9 cellular contexts compared by ENCODE assay signal in the genomic region with DNA sequence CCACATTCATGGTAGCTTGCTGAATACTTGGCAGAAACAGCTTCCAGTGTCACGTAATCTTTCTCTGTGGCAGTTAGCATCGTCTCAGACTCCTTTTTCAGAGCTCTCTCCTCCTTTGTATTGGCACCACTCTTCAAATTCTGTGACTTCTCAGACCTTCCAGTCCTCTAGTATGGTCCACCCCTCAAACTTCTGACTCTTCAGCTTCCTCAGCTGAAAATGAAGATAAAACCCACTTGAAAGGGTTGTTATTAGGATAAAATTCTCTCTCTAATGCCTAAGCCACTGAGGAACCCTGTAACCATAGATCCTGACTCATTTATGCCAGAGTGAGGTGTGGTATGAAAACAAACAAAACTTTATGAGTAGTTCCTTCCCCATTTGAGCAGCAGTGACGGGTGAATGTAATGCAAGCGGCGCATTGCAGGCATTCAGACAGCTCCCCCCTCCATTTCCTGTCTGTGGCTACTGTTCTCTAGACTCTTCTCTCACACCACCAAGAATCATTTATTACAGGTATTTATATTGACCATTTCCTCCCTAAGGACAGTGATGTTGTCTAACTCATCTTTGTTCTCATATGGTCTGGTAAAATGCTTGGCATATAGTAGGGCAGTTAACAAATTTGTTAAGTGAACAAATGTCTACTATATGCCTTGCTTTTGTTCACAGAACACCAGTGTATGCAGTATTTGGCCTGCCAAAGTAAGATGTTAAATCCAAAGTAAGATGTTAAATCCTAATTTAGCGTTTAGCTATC. TPM values are rescaled to one million over a fixed set of nuclear protein-coding genes. Genes with fewer than 3 reads are reported as not detected.
DNase-seq lines count a peak whose midpoint lies in the region; ATAC-seq, FAIRE-seq and TF ChIP-seq lines count a peak whose summit lies in the region.
"Had no signal": no experiment of that assay in that cellular context is flagged by ENCODE, and none has a peak within 500 bp of the region (broad histone marks: within the 10 kb centered on the region; RNA-seq: fewer than 3 reads in every experiment).

No MANE protein-coding gene starts in this region.

- H3K18ac ChIP-seq in mesenchymal stem cell (ENCODE audit: low read depth in 1 of 2, low read length in 2 of 2): peak overlapping the region in 1 of 2 experiments; percentile 60

- H2AFZ ChIP-seq in mesenchymal stem cell (ENCODE audit: low read depth, low read length): no peak overlapping the region

- no peaks in the 10 kb centered on the region for H3K9me3 Mint-ChIP-seq in CD8-positive, alpha-beta memory T cell

- no peak overlapping the region for H3K14ac ChIP-seq in mesenchymal stem cell (ENCODE audit: low read length in 2 of 2)

- no peaks in the 10 kb centered on the region for H3K27me3 ChIP-seq in CD8-positive, alpha-beta memory T cell (ENCODE audit: insufficient read depth, low read length, poor library complexity, severe bottlenecking)
- no peaks in the 10 kb centered on the region for H3K27me3 ChIP-seq in bronchial epithelial cell (ENCODE audit: control insufficient read depth, insufficient read depth, low read length)
- H3K27me3 ChIP-seq in mesenchymal stem cell (ENCODE audit: control insufficient read depth in 1 of 2, insufficient read depth in 1 of 2, low read length in 2 of 2): no peaks in the 10 kb centered on the region

- 25% methylated on average over 6 of the region's 6 CpGs for WGBS in mesenchymal stem cell

- no peak overlapping the region for H3K9ac ChIP-seq in mesenchymal stem cell (ENCODE audit: low read length)
- H3K9ac ChIP-seq: KMS-11 had no signal

- no peaks in the 10 kb centered on the region for H3K9me3 ChIP-seq in CD8-positive, alpha-beta memory T cell (ENCODE audit: low read length)
- H3K9me3 ChIP-seq in mesenchymal stem cell (ENCODE audit: control insufficient read depth, low read length): no peaks in the 10 kb centered on the region

- H2BK5ac ChIP-seq in mesenchymal stem cell (ENCODE audit: low read depth, low read length, poor library complexity, severe bottlenecking): no peak overlapping the region

- H3K79me1 ChIP-seq in mesenchymal stem cell (replicated peaks; ENCODE audit: low read length, poor library complexity, severe bottlenecking): peaks cover 9% of the 10 kb centered on the region

- H4K8ac ChIP-seq in mesenchymal stem cell (ENCODE audit: low read length): no peak overlapping the region

- H2BK12ac ChIP-seq in mesenchymal stem cell (ENCODE audit: low read length in 2 of 2): peak overlapping the region in 1 of 2 experiments; percentile 38

- no peak for TF ChIP-seq CTCF in bronchial epithelial cell (IDR thresholded peaks at IDR 0.05; ENCODE audit: insufficient read depth, low read length, severe bottlenecking)

- peak overlapping the region; percentile 6 for H2AK5ac ChIP-seq in mesenchymal stem cell (ENCODE audit: low read length, severe bottlenecking)

- H2BK15ac ChIP-seq in mesenchymal stem cell (ENCODE audit: low read depth, poor library complexity, severe bottlenecking): peak overlapping the region; percentile 74

- no peaks in the 10 kb centered on the region for H3K36me3 ChIP-seq in CD8-positive, alpha-beta memory T cell (ENCODE audit: insufficient read depth, low read length)
- H3K36me3 ChIP-seq in bronchial epithelial cell (ENCODE audit: control insufficient read depth, insufficient read depth, low read length) (no peaks in the 10 kb centered on the region), mesenchymal stem cell (ENCODE audit: control insufficient read depth in 1 of 2, insufficient read depth in 2 of 2, low read depth in 1 of 2, low read length in 2 of 2) (no peaks in the 10 kb centered on the region)

- H3K27ac Mint-ChIP-seq in CD8-positive, alpha-beta memory T cell: no peak overlapping the region

- H3K27me3 Mint-ChIP-seq in CD8-positive, alpha-beta memory T cell: no peaks in the 10 kb centered on the region

- H3K4me3 ChIP-seq in CD8-positive, alpha-beta memory T cell (ENCODE audit: low read length): peak overlapping the region; percentile 21
- H3K4me3 ChIP-seq in bronchial epithelial cell (ENCODE audit: low read depth, low read length) (peak overlapping the region; percentile 16), mesenchymal stem cell (ENCODE audit: insufficient read depth in 1 of 2, low read depth in 1 of 2, low read length in 2 of 2) (no peak overlapping the region)

- no peak overlapping the region for H3K23ac ChIP-seq in mesenchymal stem cell (ENCODE audit: low read length in 2 of 2)

- POLR2A ChIA-PET in CD8-positive, alpha-beta memory T cell (lab: Charles Lee): interaction anchor here (0.8 to 1.3 kb wide), 4 partner anchors 34 to 355 kb away, joined by 3 to 10 read pairs (median 4); a partner anchor contains a TSS

- no peak overlapping the region for H3K4me3 Mint-ChIP-seq in CD8-positive, alpha-beta memory T cell

- H3K4ac ChIP-seq in mesenchymal stem cell (ENCODE audit: low read depth in 1 of 2, low read length in 2 of 2): peak overlapping the region in 1 of 2 experiments; percentile 10

- H3K4me1 Mint-ChIP-seq in CD8-positive, alpha-beta memory T cell: peaks cover 11 to 25% (median 15%) of the 10 kb centered on the region in 3 donors

- peak overlapping the region; percentile 1 for H3K27ac ChIP-seq in CD8-positive, alpha-beta memory T cell (ENCODE audit: low read depth, low read length)
- H3K27ac ChIP-seq in mesenchymal stem cell (ENCODE audit: low read length, poor library complexity, severe bottlenecking): peak overlapping the region; percentile 46
- H3K27ac ChIP-seq: KMS-11 had no signal

- peak; percentile 35 to 84 (median 57) for DNase-seq in CD8-positive, alpha-beta memory T cell
- DNase-seq in HS-27A (ENCODE audit: low read depth) (peak; percentile 61), UCSD-AML1 (lab: John Stamatoyannopoulos, UW; ENCODE audit: unreplicated experiment) (peak; percentile 58), bronchial epithelial cell (ENCODE audit: low read depth) (peak; percentile 96), mesenchymal stem cell (peak; percentile 94), DMS79 treated with DMSO at 0.1 percent for 48 hours (lab: John Stamatoyannopoulos, UW) (no peak)
- DNase-seq in stimulated activated CD8-positive, alpha-beta memory T cell treated with anti-CD3 and anti-CD28 coated beads, Interleukin-2, amount 100 ng/mL, for 1 hour (ENCODE audit: low read depth in 2 of 2): peak; percentile 45 to 46

- FAIRE-seq in bronchial epithelial cell (lab: Jason Lieb, UNC): peak; percentile 83

- H2BK120ac ChIP-seq in mesenchymal stem cell (ENCODE audit: low read depth, low read length): no peak overlapping the region

- CTCF ChIA-PET in CD8-positive, alpha-beta memory T cell (lab: Charles Lee): interaction anchor here (1.1 to 1.3 kb wide), 2 partner anchors 11 to 209 kb away, joined by 3 read pairs; no protein-coding TSS in a partner anchor

- H3K4me2 ChIP-seq in mesenchymal stem cell (ENCODE audit: low read length, poor library complexity, severe bottlenecking): peak overlapping the region; percentile 38
- H3K4me2 ChIP-seq: KMS-11 had no signal

- no peaks in the 10 kb centered on the region for H3K36me3 Mint-ChIP-seq in CD8-positive, alpha-beta memory T cell

- H4K91ac ChIP-seq in mesenchymal stem cell (ENCODE audit: low read length): no peak overlapping the region

- peak; percentile 99 for ATAC-seq in GM21447 (IDR thresholded peaks at IDR 0.05; ENCODE audit: unreplicated experiment)

- H3K4me1 ChIP-seq in CD8-positive, alpha-beta memory T cell (ENCODE audit: insufficient read depth, low read length): peaks cover 24% of the 10 kb centered on the region
- no peaks in the 10 kb centered on the region for H3K4me1 ChIP-seq in mesenchymal stem cell (ENCODE audit: control insufficient read depth, insufficient read depth, low read depth, low read length)

RNA-seq across cellular contexts. Expression of a gene that starts 35.3 kb away (rescaled TPM):
- total RNA-seq in CD8-positive, alpha-beta memory T cell: 10 to 100 TPM; 43.9 to 46.1 TPM
- polyA plus RNA-seq in CD8-positive, alpha-beta memory T cell: 54.8 TPM
- 77.4 and 81.7 TPM in 2 replicates for total RNA-seq in bronchial epithelial cell
- 125 TPM for polyA plus RNA-seq in mesenchymal stem cell (2013, experiment 1 of 2)
- 124 TPM for polyA plus RNA-seq in mesenchymal stem cell (2013, experiment 2 of 2)

Comparison
In these comparisons a context has a peak if more than half of its experiments do, and no peak if none do; other contexts are left out.
1. H3K4me3 ChIP-seq: peak in CD8-positive, alpha-beta memory T cell (single experiment) and bronchial epithelial cell (single experiment); none in mesenchymal stem cell (0 of 2).